Comparison of ENCODE assay signal across 8 cellular contexts in genomic region chr7:17939670-17940301, GRCh38. TPM values are rescaled to one million over a fixed set of nuclear protein-coding genes. Genes with fewer than 3 reads are reported as not detected.
DNase-seq lines count a peak whose midpoint lies in the region; ATAC-seq and TF ChIP-seq lines count a peak whose summit lies in the region.

No MANE protein-coding gene starts in this region.

- DNase-seq in Calu3 (peak; percentile 63), GM20000 (ENCODE audit: low spot score) (peak; percentile 32), HK-2 (ENCODE audit: unreplicated experiment) (peak; percentile 60), SK-N-MC (ENCODE audit: low read depth, low spot score) (no peak), left cardiac atrium (peak; percentile 44), posterior vena cava (ENCODE audit: low spot score) (peak; percentile 80), aorta (peak; percentile 62 to 81)
- DNase-seq in activated naive CD8-positive, alpha-beta T cell treated with anti-CD3 and anti-CD28 coated beads, Interleukin-2, amount 50 U/mL, for 24 hours: peak; percentile 59

- WGBS in aorta, 2 donors: 0% methylated on average over 28 of the region's 28 CpGs

- H3K4me1 Mint-ChIP-seq in Calu3 (ENCODE audit: low read depth, unreplicated experiment): peaks cover 39% of the 10 kb centered on the region
- peaks cover 41% of the 10 kb centered on the region for H3K4me1 Mint-ChIP-seq in activated naive CD8-positive, alpha-beta T cell treated with anti-CD3 and anti-CD28 coated beads, Interleukin-2, amount 50 U/mL, for 24 hours

- H3K27me3 Mint-ChIP-seq in Calu3 (ENCODE audit: unreplicated experiment): no peaks in the 10 kb centered on the region
- H3K27me3 Mint-ChIP-seq in activated naive CD8-positive, alpha-beta T cell treated with anti-CD3 and anti-CD28 coated beads, Interleukin-2, amount 50 U/mL, for 24 hours: no peaks in the 10 kb centered on the region

- peak; percentile 62 for ATAC-seq in activated naive CD8-positive, alpha-beta T cell treated with anti-CD3 and anti-CD28 coated beads, Interleukin-2, amount 50 U/mL, for 24 hours
- peak; percentile 62 to 72 for ATAC-seq in left cardiac atrium
- ATAC-seq in aorta (ENCODE audit: low FRiP score): peak; percentile 83

- no peaks in the 10 kb centered on the region for H3K9me3 ChIP-seq in SK-N-MC (ENCODE audit: low read depth, low read length)
- H3K9me3 ChIP-seq in aorta (ENCODE audit: control insufficient read depth, low read length): no peaks in the 10 kb centered on the region

- CTCF ChIA-PET in Calu3 (lab: Charles Lee): interaction anchor here (0.7 to 1.2 kb wide), 2 partner anchors 100 to 170 kb away, joined by 3 read pairs; no protein-coding TSS in a partner anchor

- TF ChIP-seq CTCF in Calu3 (IDR thresholded peaks at IDR 0.05; ENCODE audit: unreplicated experiment): no peak
- no peak for TF ChIP-seq CTCF in GM20000 (IDR thresholded peaks at IDR 0.05; ENCODE audit: extremely low read depth, missing control alignments)

- peak overlapping the region; percentile 95 for H3K9ac ChIP-seq in SK-N-MC (ENCODE audit: insufficient read length)

- BruUV-seq in Calu3 (replicated peaks; lab: Mats Ljungman, UMichigan): no TSS peak

- peaks cover 32% of the 10 kb centered on the region for H3K36me3 Mint-ChIP-seq in Calu3 (ENCODE audit: insufficient read depth, unreplicated experiment)
- peaks cover 10% of the 10 kb centered on the region for H3K36me3 Mint-ChIP-seq in activated naive CD8-positive, alpha-beta T cell treated with anti-CD3 and anti-CD28 coated beads, Interleukin-2, amount 50 U/mL, for 24 hours (ENCODE audit: low read depth)

- H3K36me3 ChIP-seq in SK-N-MC (ENCODE audit: insufficient read depth, low read length): 0 out of 2 replicates have a peak, but pooled peaks cover 5% of the 10 kb centered on the region
- no peaks in the 10 kb centered on the region for H3K36me3 ChIP-seq in aorta (ENCODE audit: control insufficient read depth in 1 of 2, insufficient read depth in 2 of 2, low read length in 1 of 2)

- peak overlapping the region; percentile 95 for H3K4me3 Mint-ChIP-seq in Calu3 (ENCODE audit: low read depth, unreplicated experiment)
- H3K4me3 Mint-ChIP-seq in activated naive CD8-positive, alpha-beta T cell treated with anti-CD3 and anti-CD28 coated beads, Interleukin-2, amount 50 U/mL, for 24 hours: peak overlapping the region; percentile 94

- peak overlapping the region; percentile 94 for H3K4me3 ChIP-seq in SK-N-MC
- H3K4me3 ChIP-seq in aorta (ENCODE audit: low read length in 2 of 2): peak overlapping the region; percentile 52 to 83

- intact Hi-C loops in Calu3 (cut with micrococcal nuclease; ENCODE audit: unreplicated experiment) (loop anchor here (2.0 to 10.0 kb wide), 2 partner anchors 169 to 235 kb away; no protein-coding TSS in a partner anchor), left cardiac atrium (cut with DNase I) (no loop called here), posterior vena cava (cut with DNase I) (no loop called here), aorta (cut with DNase I) (no loop called here)

- no peaks in the 10 kb centered on the region for H3K27me3 ChIP-seq in aorta (ENCODE audit: control insufficient read depth in 1 of 2, insufficient read depth in 2 of 2, low read length in 1 of 2)

- H3K4me1 ChIP-seq in aorta (ENCODE audit: control insufficient read depth in 1 of 2, insufficient read depth in 2 of 2, low read length in 2 of 2): no peaks in the 10 kb centered on the region

- H3K27ac ChIP-seq in SK-N-MC: peak overlapping the region; percentile 73
- H3K27ac ChIP-seq in aorta (ENCODE audit: low read depth in 1 of 2, low read length in 2 of 2): peak overlapping the region; percentile 78 to 79

- H3K27ac Mint-ChIP-seq in Calu3 (ENCODE audit: unreplicated experiment): peak overlapping the region; percentile 94
- peak overlapping the region; percentile 94 for H3K27ac Mint-ChIP-seq in activated naive CD8-positive, alpha-beta T cell treated with anti-CD3 and anti-CD28 coated beads, Interleukin-2, amount 50 U/mL, for 24 hours

- H3K9me3 Mint-ChIP-seq in Calu3 (ENCODE audit: low read depth, unreplicated experiment): no peaks in the 10 kb centered on the region
- H3K9me3 Mint-ChIP-seq in activated naive CD8-positive, alpha-beta T cell treated with anti-CD3 and anti-CD28 coated beads, Interleukin-2, amount 50 U/mL, for 24 hours: no peaks in the 10 kb centered on the region

RNA-seq across cellular contexts. Expression of gene SNX13, which starts 0.5 kb away (rescaled TPM):
- total RNA-seq in Calu3 (2022): 69.3 and 71.9 TPM in 2 replicates
- total RNA-seq in left cardiac atrium: 10 to 100 TPM; 38.0 to 46.4 TPM
- total RNA-seq in posterior vena cava: 10 to 100 TPM; 50.6 to 51.2 TPM
- total RNA-seq in aorta: 10 to 100 TPM; 44.9 to 52.0 TPM
- 10 to 100 TPM in 1 of 2 donors, 1 to 10 TPM in 1; 9.4 to 10.3 TPM for polyA plus RNA-seq in aorta
